In the genomic region with DNA sequence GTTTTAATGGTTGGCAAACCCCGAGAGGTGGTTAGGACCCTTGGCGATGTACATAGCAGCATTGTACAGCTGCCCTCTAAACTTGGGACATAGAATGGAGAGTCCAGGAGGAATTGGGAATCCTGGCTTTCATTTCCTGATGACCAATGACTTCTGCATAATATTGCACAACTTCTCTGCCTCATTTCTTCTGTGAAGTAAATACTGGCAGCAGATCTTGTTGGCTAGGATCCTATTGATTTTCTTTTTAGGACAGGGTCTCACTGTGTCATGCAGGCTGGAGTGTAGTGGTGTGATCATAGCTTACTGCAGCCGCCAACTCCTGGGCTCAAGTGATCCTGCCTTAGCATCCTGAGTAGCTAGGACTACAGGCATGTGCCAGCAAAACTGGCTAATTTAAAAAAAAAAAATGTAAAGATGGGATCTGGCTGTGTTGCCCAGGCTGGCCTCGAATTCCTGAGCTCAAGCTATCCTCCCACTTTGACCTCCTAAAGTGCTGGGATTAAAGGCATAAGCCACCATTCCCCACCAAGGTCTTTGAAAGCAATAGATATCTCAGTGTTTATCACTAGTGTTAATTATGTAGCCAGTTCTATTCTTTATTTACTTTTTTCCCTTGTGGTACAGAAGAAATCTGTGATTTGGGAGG, we compare ENCODE assay signal across 20 cellular contexts. TPM values are rescaled to one million over a fixed set of nuclear protein-coding genes. Genes with fewer than 3 reads are reported as not detected.
A peak's percentile ranks its signal among the peaks of the same experiment; 100 is the strongest.
DNase-seq lines count a peak whose midpoint lies in the region; ATAC-seq and TF ChIP-seq lines count a peak whose summit lies in the region.
"Had no signal": no experiment of that assay in that cellular context is flagged by ENCODE, and none has a peak within 500 bp of the region (broad histone marks: within the 10 kb centered on the region; RNA-seq: fewer than 3 reads in every experiment).

No MANE protein-coding gene starts in this region.

- H3K9me3 ChIP-seq in MG63, result no peaks in the 10 kb centered on the region
- H3K9me3 ChIP-seq: esophagus muscularis mucosa, thyroid gland had no signal

- TF ChIP-seq CTCF in WTC11 (IDR thresholded peaks at IDR 0.05) (no peak), foreskin fibroblast (IDR thresholded peaks at IDR 0.05; ENCODE audit: low read depth, low read length) (no peak), omental fat pad (IDR thresholded peaks at IDR 0.05) (no peak)

- H3K9me3 Mint-ChIP-seq in WTC11, result no peaks in the 10 kb centered on the region
- H3K9me3 Mint-ChIP-seq: activated CD4-positive, alpha-beta T cell treated with anti-CD3 and anti-CD28 coated beads, Interleukin-2, amount 10 ng/mL, durations not matched to agents 7 days and 5 days; CD4-positive, CD25-positive, alpha-beta regulatory T cell; natural killer cell treated with Interleukin-12 subunit alpha and Interleukin-12 subunit beta and Interleukin-15 and Interleukin-18, amount 100 ng/mL, for 72 hours; T-cell had no signal

- no peaks in the 10 kb centered on the region for H3K27me3 ChIP-seq in MG63
- H3K27me3 ChIP-seq: esophagus muscularis mucosa, thyroid gland had no signal

- peak overlapping the region; percentile 68; the same call in 1 of the 2 replicates for H3K27ac Mint-ChIP-seq in WTC11
- H3K27ac Mint-ChIP-seq: natural killer cell treated with Interleukin-12 subunit alpha and Interleukin-12 subunit beta and Interleukin-15 and Interleukin-18, amount 100 ng/mL, for 72 hours; T-cell had no signal

- no peaks in the 10 kb centered on the region; the same call in 1 of the 2 replicates for H3K36me3 ChIP-seq in MG63
- H3K36me3 ChIP-seq: thyroid gland had no signal

- peaks cover 47% of the 10 kb centered on the region for H3K36me3 Mint-ChIP-seq in WTC11
- H3K36me3 Mint-ChIP-seq: natural killer cell treated with Interleukin-12 subunit alpha and Interleukin-12 subunit beta and Interleukin-15 and Interleukin-18, amount 100 ng/mL, for 72 hours had no signal

- ATAC-seq in WTC11 (no peak), omental fat pad (ENCODE audit: low FRiP score) (peak; percentile 45)
- ATAC-seq: natural killer cell treated with Interleukin-12 subunit alpha and Interleukin-12 subunit beta and Interleukin-15 and Interleukin-18, amount 100 ng/mL, for 72 hours; T-cell had no signal

- CTCF ChIA-PET in WTC11 (lab: Charles Lee), result interaction anchor here (0.9 to 1.6 kb wide), 3 partner anchors 15 to 623 kb away, joined by 3 to 4 read pairs (median 4); no protein-coding TSS in a partner anchor

- H3K4me3 Mint-ChIP-seq in WTC11, result no peak overlapping the region
- H3K4me3 Mint-ChIP-seq: activated CD4-positive, alpha-beta T cell treated with anti-CD3 and anti-CD28 coated beads, Interleukin-2, amount 10 ng/mL, durations not matched to agents 7 days and 5 days; CD4-positive, CD25-positive, alpha-beta regulatory T cell; natural killer cell treated with Interleukin-12 subunit alpha and Interleukin-12 subunit beta and Interleukin-15 and Interleukin-18, amount 100 ng/mL, for 72 hours; T-cell had no signal

- DNase-seq in AG20443 (ENCODE audit: low spot score) (peak; percentile 52), WTC11 (ENCODE audit: low spot score) (no peak), foreskin fibroblast (peak; percentile 41 to 70), omental fat pad (ENCODE audit: low spot score) (no peak), NCI-H1930 (lab: John Stamatoyannopoulos, UW) (no peak), MG63 (no peak), NCI-H1105 (lab: John Stamatoyannopoulos, UW) (no peak), SK-N-DZ (ENCODE audit: low spot score) (no peak)
- DNase-seq: activated CD4-positive, alpha-beta T cell treated with anti-CD3 and anti-CD28 coated beads, Interleukin-2, amount 10 ng/mL, durations not matched to agents 7 days and 5 days; amniotic stem cell; CD4-positive, CD25-positive, alpha-beta regulatory T cell; hypothalamus; NCI-H1105 treated with DMSO at 0.1 percent for 48 hours; NCI-H2107; NCI-H526; SHP77; T-cell; thyroid gland had no signal

- POLR2A ChIA-PET in WTC11 (lab: Charles Lee), result no interaction called here

- H3K4me1 Mint-ChIP-seq in WTC11, result peaks cover 4% of the 10 kb centered on the region; the same call in 1 of the 2 replicates

- H3K27me3 Mint-ChIP-seq in WTC11 (ENCODE audit: low read depth), result no peaks in the 10 kb centered on the region
- H3K27me3 Mint-ChIP-seq: activated CD4-positive, alpha-beta T cell treated with anti-CD3 and anti-CD28 coated beads, Interleukin-2, amount 10 ng/mL, durations not matched to agents 7 days and 5 days; CD4-positive, CD25-positive, alpha-beta regulatory T cell; natural killer cell treated with Interleukin-12 subunit alpha and Interleukin-12 subunit beta and Interleukin-15 and Interleukin-18, amount 100 ng/mL, for 72 hours; T-cell had no signal

- H3K4me3 ChIP-seq in foreskin fibroblast (ENCODE audit: low read depth in 1 of 2, low read length in 2 of 2), result no peak overlapping the region
- no peak overlapping the region for H3K4me3 ChIP-seq in MG63
- H3K4me3 ChIP-seq: esophagus muscularis mucosa, thyroid gland had no signal

TF ChIP-seq in WTC11, 78 proteins besides CTCF, POLR2A, EP300 and RAD21:
- TF ChIP-seq, protein P1, sequence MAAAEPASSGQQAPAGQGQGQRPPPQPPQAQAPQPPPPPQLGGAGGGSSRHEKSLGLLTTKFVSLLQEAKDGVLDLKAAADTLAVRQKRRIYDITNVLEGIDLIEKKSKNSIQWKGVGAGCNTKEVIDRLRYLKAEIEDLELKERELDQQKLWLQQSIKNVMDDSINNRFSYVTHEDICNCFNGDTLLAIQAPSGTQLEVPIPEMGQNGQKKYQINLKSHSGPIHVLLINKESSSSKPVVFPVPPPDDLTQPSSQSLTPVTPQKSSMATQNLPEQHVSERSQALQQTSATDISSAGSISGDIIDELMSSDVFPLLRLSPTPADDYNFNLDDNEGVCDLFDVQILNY (CRISPR knock-in tag; IDR thresholded peaks at IDR 0.05), result no peak
- TF ChIP-seq NR2C2 (CRISPR knock-in tag; IDR thresholded peaks at IDR 0.05) (no peak), GTF2I (CRISPR knock-in tag; conservative IDR thresholded peaks at IDR 0.05) (0 out of 2 replicates have a peak, but pooled peaks have one; percentile 33), ZNF121 (CRISPR knock-in tag; IDR thresholded peaks at IDR 0.05) (peak; percentile 93), ESRRA (CRISPR knock-in tag; IDR thresholded peaks at IDR 0.05; ENCODE audit: borderline replicate concordance) (no peak), FOXJ3 (CRISPR knock-in tag; IDR thresholded peaks at IDR 0.05; ENCODE audit: borderline replicate concordance) (no peak), GRHL2 (CRISPR knock-in tag; IDR thresholded peaks at IDR 0.05; ENCODE audit: insufficient replicate concordance, severe bottlenecking) (no peak), EMX1 (CRISPR knock-in tag; IDR thresholded peaks at IDR 0.05) (no peak), ELF4 (CRISPR knock-in tag; IDR thresholded peaks at IDR 0.05; ENCODE audit: low read depth) (no peak)
- TF ChIP-seq, protein P2, sequence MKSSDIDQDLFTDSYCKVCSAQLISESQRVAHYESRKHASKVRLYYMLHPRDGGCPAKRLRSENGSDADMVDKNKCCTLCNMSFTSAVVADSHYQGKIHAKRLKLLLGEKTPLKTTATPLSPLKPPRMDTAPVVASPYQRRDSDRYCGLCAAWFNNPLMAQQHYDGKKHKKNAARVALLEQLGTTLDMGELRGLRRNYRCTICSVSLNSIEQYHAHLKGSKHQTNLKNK (CRISPR knock-in tag; IDR thresholded peaks at IDR 0.05), result no peak; the same call in 1 of the 2 replicates
- TF ChIP-seq, protein P3, sequence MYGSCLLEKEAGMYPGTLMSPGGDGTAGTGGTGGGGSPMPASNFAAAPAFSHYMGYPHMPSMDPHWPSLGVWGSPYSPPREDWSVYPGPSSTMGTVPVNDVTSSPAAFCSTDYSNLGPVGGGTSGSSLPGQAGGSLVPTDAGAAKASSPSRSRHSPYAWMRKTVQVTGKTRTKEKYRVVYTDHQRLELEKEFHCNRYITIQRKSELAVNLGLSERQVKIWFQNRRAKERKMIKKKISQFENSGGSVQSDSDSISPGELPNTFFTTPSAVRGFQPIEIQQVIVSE (CRISPR knock-in tag; IDR thresholded peaks at IDR 0.05; ENCODE audit: borderline replicate concordance), result no peak
TF ChIP-seq in WTC11: peak in this region for 2.

RNA-seq across cellular contexts. Expression of a gene that starts 58.1 kb away (rescaled TPM):
- total RNA-seq in WTC11 (2021) (483 to 623 TPM (median 614 TPM) in 3 replicates), omental fat pad (100 to 1,000 TPM in 1 of 4 donors, 10 to 100 TPM in 3; 40.0 to 102 (median 71.6) TPM)
- 1.0 and 1.2 TPM in 2 replicates for total RNA-seq in MG63 (2014; rRNA removed; shearing (Covaris generic); ENCODE audit: low replicate concordance)
- 7.7 and 9.2 TPM in 2 replicates for polyA plus RNA-seq in SK-N-DZ (2014; cell fraction: cytosol; rRNA removed)
- 9.1 and 12.6 TPM in 2 replicates for polyA plus RNA-seq in SK-N-DZ (2014; cell fraction: nucleus; rRNA removed)

Comparison
In these comparisons a context has a peak if more than half of its experiments do, and no peak if none do; other contexts are left out.
1. DNase-seq: peak in AG20443 (single experiment) and foreskin fibroblast (2 of 2); none in WTC11 (single experiment), omental fat pad (single experiment), NCI-H1930 (0 of 2), MG63 (single experiment), NCI-H1105 (single experiment) and SK-N-DZ (single experiment).
2. RNA of a gene that starts 58.1 kb away (total RNA-seq): 483 to 623 TPM in WTC11 and 40.0 to 102 TPM in omental fat pad; 1.0 to 1.2 TPM in MG63; every median in the first group is over 10 times any median in the second.